In the genomic region with DNA sequence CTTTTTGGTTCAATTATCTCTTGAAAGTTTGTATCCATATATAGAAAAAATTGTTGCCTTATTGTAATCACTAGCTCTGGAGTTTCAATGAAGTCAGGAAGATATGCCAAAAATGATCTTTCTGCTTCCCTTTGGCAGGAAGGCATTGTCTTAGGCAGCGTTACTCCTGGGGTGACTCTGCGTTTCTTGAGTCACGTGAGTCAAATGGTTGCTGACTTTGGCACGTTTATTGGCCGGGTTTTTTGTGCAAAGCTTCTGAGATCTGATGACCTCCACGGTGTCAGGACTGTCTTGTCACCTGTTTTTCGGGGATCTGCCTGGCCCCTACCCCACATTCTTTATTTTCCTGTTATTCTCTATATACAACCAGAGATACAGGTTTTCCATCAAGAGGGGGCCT, we compare ENCODE assay signal across 8 cellular contexts. TPM values are rescaled to one million over a fixed set of nuclear protein-coding genes. Genes with fewer than 3 reads are reported as not detected.
"Had no signal": no experiment of that assay in that cellular context is flagged by ENCODE, and none has a peak within 500 bp of the region (broad histone marks: within the 10 kb centered on the region; RNA-seq: fewer than 3 reads in every experiment).

No MANE protein-coding gene starts in this region.

- H3K27ac ChIP-seq: HL-60 had no signal

- H3K27ac Mint-ChIP-seq: GM23338, H9, IgD-negative memory B cell had no signal

- H3K4me1 Mint-ChIP-seq: GM23338, H9, IgD-negative memory B cell had no signal

- DNase-seq: H9, HCEC 1CT, KG1 had no signal

- H3K36me3 Mint-ChIP-seq: IgD-negative memory B cell had no signal

- H3K4me3 Mint-ChIP-seq: GM23338, H9, IgD-negative memory B cell had no signal

- H3K4me2 ChIP-seq: GM23338 had no signal

- H3K9me3 Mint-ChIP-seq: GM23338 had no signal

- ATAC-seq: GM23338, HepG2 had no signal

- H3K4me3 ChIP-seq: GM23338 had no signal

RNA-seq across cellular contexts. Expression of gene PHACTR3, which starts 10.4 kb away (rescaled TPM):
- total RNA-seq: H9, HepG2, HT1080 had no signal
